In the genomic region with DNA sequence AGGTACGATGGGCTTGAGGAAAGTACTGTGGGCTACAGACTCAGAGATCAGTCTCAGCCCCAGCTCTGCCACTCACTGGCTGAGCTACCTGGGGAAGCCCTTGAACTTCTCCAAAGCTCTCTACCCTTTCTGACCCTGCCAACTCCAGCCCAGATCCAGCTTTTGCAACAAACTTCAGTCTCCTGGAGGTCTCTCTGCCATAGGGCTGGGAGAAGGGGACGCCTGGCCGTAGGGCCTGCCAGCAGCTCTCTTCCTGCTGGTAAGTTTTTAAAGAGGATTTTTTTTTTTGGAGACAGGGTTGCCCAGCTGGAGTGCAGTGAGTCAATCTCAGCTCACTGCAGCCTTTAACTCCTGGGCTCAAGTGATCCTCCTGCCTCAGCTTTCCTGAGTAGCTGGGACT, we compare ENCODE assay signal across 17 cellular contexts.
"Had no signal": no experiment of that assay in that cellular context is flagged by ENCODE, and none has a peak within 500 bp of the region (broad histone marks: within the 10 kb centered on the region; RNA-seq: fewer than 3 reads in every experiment).

No MANE protein-coding gene starts in this region.

- H3K27me3 ChIP-seq: colonic mucosa, esophagus squamous epithelium, gastroesophageal sphincter, left lung, ovary, testis had no signal

- H3K27me3 Mint-ChIP-seq: naive thymus-derived CD4-positive, alpha-beta T cell had no signal

- H3K4me1 ChIP-seq: testis had no signal

- H3K36me3 ChIP-seq: colonic mucosa, ovary had no signal

- H3K4me3 Mint-ChIP-seq: immature natural killer cell; naive thymus-derived CD4-positive, alpha-beta T cell had no signal

- H3K9me3 Mint-ChIP-seq: immature natural killer cell; naive thymus-derived CD4-positive, alpha-beta T cell had no signal

- H3K27ac ChIP-seq: colonic mucosa, esophagus squamous epithelium, gastroesophageal sphincter, left lung, ovary, testis had no signal

- H3K9me3 ChIP-seq: colonic mucosa, esophagus squamous epithelium, gastroesophageal sphincter, left lung, ovary, testis had no signal

- DNase-seq: cerebellar nuclear complex; colonic mucosa; dermis blood vessel endothelial cell; esophagus squamous epithelium; foreskin fibroblast; glutamatergic neuron; immature natural killer cell; left lung; mammary epithelial cell; naive thymus-derived CD4-positive, alpha-beta T cell; ovary; small intestine; stimulated activated CD4-positive, alpha-beta T cell treated with anti-CD3 and anti-CD28 coated beads, Interleukin-12 subunit alpha, Interleukin-12 subunit beta, amount 100 ng/mL, for 4 hours; stimulated activated naive CD8-positive, alpha-beta T cell treated with anti-CD3 and anti-CD28 coated beads, Interleukin-15, Interleukin-2, amounts not matched to agents 100 U/mL and 50 U/mL, for 24 hours; testis; trophoblast cell had no signal

- ATAC-seq: naive thymus-derived CD4-positive, alpha-beta T cell; stimulated activated naive CD8-positive, alpha-beta T cell treated with anti-CD3 and anti-CD28 coated beads, Interleukin-15, Interleukin-2, amounts not matched to agents 100 U/mL and 50 U/mL, for 24 hours had no signal

- H3K4me3 ChIP-seq: colonic mucosa, esophagus squamous epithelium, gastroesophageal sphincter, left lung, ovary, testis had no signal
